In the genomic region with DNA sequence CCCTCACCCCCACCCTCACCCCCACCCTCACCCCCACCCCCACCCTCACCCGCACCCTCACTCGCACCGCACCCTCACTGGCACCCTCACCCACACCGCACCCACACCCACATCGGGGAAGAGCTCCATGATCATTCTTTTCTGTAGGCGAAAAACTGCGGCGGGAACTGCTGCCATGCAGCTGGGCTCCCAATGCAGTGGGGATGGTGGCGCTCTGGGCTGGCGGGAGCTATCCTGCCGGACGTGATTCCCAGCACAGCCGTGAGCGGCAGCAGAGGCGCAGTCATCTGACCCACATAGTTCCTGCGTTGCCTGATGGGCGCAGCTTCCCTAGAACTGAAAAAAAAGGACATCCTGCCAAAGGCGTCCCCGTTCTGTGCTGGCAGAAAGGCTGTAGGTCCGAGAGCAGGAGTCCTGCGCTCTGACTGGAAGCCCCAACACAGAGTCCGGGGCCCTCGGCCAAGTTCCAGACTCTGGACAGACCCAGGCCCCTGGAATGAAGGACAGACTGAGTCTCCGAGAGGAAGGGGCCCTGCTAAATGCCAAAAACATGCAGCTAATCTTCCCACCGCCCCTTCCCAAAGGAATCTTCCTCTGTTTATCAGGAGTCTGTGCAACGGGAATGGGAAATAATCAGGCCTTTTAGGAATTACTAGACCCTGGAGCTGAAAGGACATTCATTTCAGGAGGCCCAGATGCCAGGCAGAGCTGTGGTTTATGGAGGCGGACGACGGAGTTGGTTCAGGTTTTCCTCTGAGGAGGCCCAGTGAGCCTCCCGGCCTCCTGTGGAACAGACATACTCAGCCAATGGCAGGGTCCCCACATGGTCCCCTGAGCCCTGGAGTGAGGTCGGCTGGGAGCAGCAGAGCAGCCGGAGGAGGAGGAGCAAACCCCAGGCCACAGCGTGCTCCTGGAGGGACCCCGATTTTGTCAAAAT, we compare ENCODE assay signal across 1 cellular context.
TF ChIP-seq lines count a peak whose summit lies in the region.

No MANE protein-coding gene starts in this region.

TF ChIP-seq in HepG2, 621 proteins besides CTCF, POLR2A, EP300 and RAD21 (continued from another document and continues in another):
- TF ChIP-seq, protein P1, sequence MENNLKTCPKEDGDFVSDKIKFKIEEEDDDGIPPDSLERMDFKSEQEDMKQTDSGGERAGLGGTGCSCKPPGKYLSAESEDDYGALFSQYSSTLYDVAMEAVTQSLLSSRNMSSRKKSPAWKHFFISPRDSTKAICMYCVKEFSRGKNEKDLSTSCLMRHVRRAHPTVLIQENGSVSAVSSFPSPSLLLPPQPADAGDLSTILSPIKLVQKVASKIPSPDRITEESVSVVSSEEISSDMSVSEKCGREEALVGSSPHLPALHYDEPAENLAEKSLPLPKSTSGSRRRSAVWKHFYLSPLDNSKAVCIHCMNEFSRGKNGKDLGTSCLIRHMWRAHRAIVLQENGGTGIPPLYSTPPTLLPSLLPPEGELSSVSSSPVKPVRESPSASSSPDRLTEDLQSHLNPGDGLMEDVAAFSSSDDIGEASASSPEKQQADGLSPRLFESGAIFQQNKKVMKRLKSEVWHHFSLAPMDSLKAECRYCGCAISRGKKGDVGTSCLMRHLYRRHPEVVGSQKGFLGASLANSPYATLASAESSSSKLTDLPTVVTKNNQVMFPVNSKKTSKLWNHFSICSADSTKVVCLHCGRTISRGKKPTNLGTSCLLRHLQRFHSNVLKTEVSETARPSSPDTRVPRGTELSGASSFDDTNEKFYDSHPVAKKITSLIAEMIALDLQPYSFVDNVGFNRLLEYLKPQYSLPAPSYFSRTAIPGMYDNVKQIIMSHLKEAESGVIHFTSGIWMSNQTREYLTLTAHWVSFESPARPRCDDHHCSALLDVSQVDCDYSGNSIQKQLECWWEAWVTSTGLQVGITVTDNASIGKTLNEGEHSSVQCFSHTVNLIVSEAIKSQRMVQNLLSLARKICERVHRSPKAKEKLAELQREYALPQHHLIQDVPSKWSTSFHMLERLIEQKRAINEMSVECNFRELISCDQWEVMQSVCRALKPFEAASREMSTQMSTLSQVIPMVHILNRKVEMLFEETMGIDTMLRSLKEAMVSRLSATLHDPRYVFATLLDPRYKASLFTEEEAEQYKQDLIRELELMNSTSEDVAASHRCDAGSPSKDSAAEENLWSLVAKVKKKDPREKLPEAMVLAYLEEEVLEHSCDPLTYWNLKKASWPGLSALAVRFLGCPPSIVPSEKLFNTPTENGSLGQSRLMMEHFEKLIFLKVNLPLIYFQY (CRISPR knock-in tag; IDR thresholded peaks at IDR 0.05; ENCODE audit: borderline replicate concordance): 0 out of 2 replicates have a peak, but pooled peaks have one; percentile 41
- TF ChIP-seq ZNF543 (CRISPR knock-in tag; IDR thresholded peaks at IDR 0.05): peak; percentile 70; the same call in 1 of the 2 replicates
- TF ChIP-seq ZNF841 (CRISPR knock-in tag; IDR thresholded peaks at IDR 0.05; ENCODE audit: borderline replicate concordance): no peak
- no peak for TF ChIP-seq ZFP41 (CRISPR knock-in tag; IDR thresholded peaks at IDR 0.05; ENCODE audit: borderline replicate concordance)
- TF ChIP-seq ZIK1 (CRISPR knock-in tag; IDR thresholded peaks at IDR 0.05; ENCODE audit: borderline replicate concordance, low read depth): peak; percentile 48; the same call in 1 of the 2 replicates
- peak; percentile 40; the same call in 1 of the 2 replicates for TF ChIP-seq YEATS4 (CRISPR knock-in tag; IDR thresholded peaks at IDR 0.05; ENCODE audit: borderline replicate concordance)
- no peak for TF ChIP-seq ZFP36L2 (CRISPR knock-in tag; IDR thresholded peaks at IDR 0.05)
- TF ChIP-seq, protein P2, sequence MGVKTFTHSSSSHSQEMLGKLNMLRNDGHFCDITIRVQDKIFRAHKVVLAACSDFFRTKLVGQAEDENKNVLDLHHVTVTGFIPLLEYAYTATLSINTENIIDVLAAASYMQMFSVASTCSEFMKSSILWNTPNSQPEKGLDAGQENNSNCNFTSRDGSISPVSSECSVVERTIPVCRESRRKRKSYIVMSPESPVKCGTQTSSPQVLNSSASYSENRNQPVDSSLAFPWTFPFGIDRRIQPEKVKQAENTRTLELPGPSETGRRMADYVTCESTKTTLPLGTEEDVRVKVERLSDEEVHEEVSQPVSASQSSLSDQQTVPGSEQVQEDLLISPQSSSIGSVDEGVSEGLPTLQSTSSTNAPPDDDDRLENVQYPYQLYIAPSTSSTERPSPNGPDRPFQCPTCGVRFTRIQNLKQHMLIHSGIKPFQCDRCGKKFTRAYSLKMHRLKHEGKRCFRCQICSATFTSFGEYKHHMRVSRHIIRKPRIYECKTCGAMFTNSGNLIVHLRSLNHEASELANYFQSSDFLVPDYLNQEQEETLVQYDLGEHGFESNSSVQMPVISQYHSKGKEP (CRISPR knock-in tag; IDR thresholded peaks at IDR 0.05): peak; percentile 13; the same call in 1 of the 2 replicates
- peak; percentile 47; the same call in 1 of the 2 replicates for TF ChIP-seq ZNF792 (CRISPR knock-in tag; IDR thresholded peaks at IDR 0.05)
- TF ChIP-seq ZNF569 (CRISPR knock-in tag; IDR thresholded peaks at IDR 0.05; ENCODE audit: borderline replicate concordance): no peak
- TF ChIP-seq EZH2 (conservative IDR thresholded peaks at IDR 0.05; ENCODE audit: low read depth, low read length): no peak
- peak; percentile 83 for TF ChIP-seq SPEN (CRISPR knock-in tag; IDR thresholded peaks at IDR 0.05; ENCODE audit: low read depth)
- TF ChIP-seq KDM1A (CRISPR knock-in tag; IDR thresholded peaks at IDR 0.05): peak; percentile 8; the same call in 1 of the 2 replicates
- no peak for TF ChIP-seq ZBTB7A (CRISPR knock-in tag; IDR thresholded peaks at IDR 0.05)
- TF ChIP-seq, protein P3, sequence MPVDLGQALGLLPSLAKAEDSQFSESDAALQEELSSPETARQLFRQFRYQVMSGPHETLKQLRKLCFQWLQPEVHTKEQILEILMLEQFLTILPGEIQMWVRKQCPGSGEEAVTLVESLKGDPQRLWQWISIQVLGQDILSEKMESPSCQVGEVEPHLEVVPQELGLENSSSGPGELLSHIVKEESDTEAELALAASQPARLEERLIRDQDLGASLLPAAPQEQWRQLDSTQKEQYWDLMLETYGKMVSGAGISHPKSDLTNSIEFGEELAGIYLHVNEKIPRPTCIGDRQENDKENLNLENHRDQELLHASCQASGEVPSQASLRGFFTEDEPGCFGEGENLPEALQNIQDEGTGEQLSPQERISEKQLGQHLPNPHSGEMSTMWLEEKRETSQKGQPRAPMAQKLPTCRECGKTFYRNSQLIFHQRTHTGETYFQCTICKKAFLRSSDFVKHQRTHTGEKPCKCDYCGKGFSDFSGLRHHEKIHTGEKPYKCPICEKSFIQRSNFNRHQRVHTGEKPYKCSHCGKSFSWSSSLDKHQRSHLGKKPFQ (CRISPR knock-in tag; IDR thresholded peaks at IDR 0.05; ENCODE audit: insufficient replicate concordance): peak; percentile 47
- no peak for TF ChIP-seq SCMH1 (CRISPR knock-in tag; IDR thresholded peaks at IDR 0.05; ENCODE audit: borderline replicate concordance)
- TF ChIP-seq XRCC5 (optimal IDR thresholded peaks at IDR 0.05; ENCODE audit: low read length): peak; percentile 98
- no peak for TF ChIP-seq RAD51 (IDR thresholded peaks at IDR 0.05; ENCODE audit: borderline replicate concordance)
- TF ChIP-seq, protein P4, sequence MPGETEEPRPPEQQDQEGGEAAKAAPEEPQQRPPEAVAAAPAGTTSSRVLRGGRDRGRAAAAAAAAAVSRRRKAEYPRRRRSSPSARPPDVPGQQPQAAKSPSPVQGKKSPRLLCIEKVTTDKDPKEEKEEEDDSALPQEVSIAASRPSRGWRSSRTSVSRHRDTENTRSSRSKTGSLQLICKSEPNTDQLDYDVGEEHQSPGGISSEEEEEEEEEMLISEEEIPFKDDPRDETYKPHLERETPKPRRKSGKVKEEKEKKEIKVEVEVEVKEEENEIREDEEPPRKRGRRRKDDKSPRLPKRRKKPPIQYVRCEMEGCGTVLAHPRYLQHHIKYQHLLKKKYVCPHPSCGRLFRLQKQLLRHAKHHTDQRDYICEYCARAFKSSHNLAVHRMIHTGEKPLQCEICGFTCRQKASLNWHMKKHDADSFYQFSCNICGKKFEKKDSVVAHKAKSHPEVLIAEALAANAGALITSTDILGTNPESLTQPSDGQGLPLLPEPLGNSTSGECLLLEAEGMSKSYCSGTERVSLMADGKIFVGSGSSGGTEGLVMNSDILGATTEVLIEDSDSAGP (CRISPR knock-in tag; IDR thresholded peaks at IDR 0.05; ENCODE audit: borderline replicate concordance): peak; percentile 60; the same call in 1 of the 2 replicates
- TF ChIP-seq ZEB1 (IDR thresholded peaks at IDR 0.05; ENCODE audit: insufficient replicate concordance, low read depth): no peak
- TF ChIP-seq ATAD3A (CRISPR knock-in tag; IDR thresholded peaks at IDR 0.05): no peak
- no peak for TF ChIP-seq ZNF296 (CRISPR knock-in tag; conservative IDR thresholded peaks at IDR 0.05)
- TF ChIP-seq ZNF572 (CRISPR knock-in tag; IDR thresholded peaks at IDR 0.05): peak; percentile 83; the same call in 1 of the 2 replicates
- 0 out of 2 replicates have a peak, but pooled peaks have one; percentile 72 for TF ChIP-seq MTA1 (CRISPR knock-in tag; IDR thresholded peaks at IDR 0.05; ENCODE audit: borderline replicate concordance)
- TF ChIP-seq ATM (IDR thresholded peaks at IDR 0.05; ENCODE audit: borderline replicate concordance): no peak
- TF ChIP-seq ARID2 (CRISPR knock-in tag; IDR thresholded peaks at IDR 0.05; ENCODE audit: borderline replicate concordance): no peak
- TF ChIP-seq ZNF138 (CRISPR knock-in tag; IDR thresholded peaks at IDR 0.05; ENCODE audit: low read depth): no peak
- TF ChIP-seq ZNF703 (CRISPR knock-in tag; IDR thresholded peaks at IDR 0.05; ENCODE audit: borderline replicate concordance): no peak
- TF ChIP-seq, protein P5, sequence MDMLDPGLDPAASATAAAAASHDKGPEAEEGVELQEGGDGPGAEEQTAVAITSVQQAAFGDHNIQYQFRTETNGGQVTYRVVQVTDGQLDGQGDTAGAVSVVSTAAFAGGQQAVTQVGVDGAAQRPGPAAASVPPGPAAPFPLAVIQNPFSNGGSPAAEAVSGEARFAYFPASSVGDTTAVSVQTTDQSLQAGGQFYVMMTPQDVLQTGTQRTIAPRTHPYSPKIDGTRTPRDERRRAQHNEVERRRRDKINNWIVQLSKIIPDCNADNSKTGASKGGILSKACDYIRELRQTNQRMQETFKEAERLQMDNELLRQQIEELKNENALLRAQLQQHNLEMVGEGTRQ (IDR thresholded peaks at IDR 0.05; ENCODE audit: low read depth, low read length): peak; percentile 66
- TF ChIP-seq, protein P5 (CRISPR knock-in tag; IDR thresholded peaks at IDR 0.05; ENCODE audit: borderline replicate concordance): peak; percentile 65; the same call in 1 of the 2 replicates
- peak; percentile 62; the same call in 1 of the 2 replicates for TF ChIP-seq AHR (CRISPR knock-in tag; IDR thresholded peaks at IDR 0.05)
- TF ChIP-seq, protein P6, sequence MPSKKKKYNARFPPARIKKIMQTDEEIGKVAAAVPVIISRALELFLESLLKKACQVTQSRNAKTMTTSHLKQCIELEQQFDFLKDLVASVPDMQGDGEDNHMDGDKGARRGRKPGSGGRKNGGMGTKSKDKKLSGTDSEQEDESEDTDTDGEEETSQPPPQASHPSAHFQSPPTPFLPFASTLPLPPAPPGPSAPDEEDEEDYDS (CRISPR knock-in tag; IDR thresholded peaks at IDR 0.05): peak; percentile 79
- TF ChIP-seq HOXA3 (CRISPR knock-in tag; IDR thresholded peaks at IDR 0.05): peak; percentile 92
- TF ChIP-seq, protein P7, sequence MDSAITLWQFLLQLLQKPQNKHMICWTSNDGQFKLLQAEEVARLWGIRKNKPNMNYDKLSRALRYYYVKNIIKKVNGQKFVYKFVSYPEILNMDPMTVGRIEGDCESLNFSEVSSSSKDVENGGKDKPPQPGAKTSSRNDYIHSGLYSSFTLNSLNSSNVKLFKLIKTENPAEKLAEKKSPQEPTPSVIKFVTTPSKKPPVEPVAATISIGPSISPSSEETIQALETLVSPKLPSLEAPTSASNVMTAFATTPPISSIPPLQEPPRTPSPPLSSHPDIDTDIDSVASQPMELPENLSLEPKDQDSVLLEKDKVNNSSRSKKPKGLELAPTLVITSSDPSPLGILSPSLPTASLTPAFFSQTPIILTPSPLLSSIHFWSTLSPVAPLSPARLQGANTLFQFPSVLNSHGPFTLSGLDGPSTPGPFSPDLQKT (CRISPR knock-in tag; IDR thresholded peaks at IDR 0.05; ENCODE audit: borderline replicate concordance): no peak
- no peak; the same call in 1 of the 2 replicates for TF ChIP-seq ETV6 (CRISPR knock-in tag; conservative IDR thresholded peaks at IDR 0.05)
- no peak for TF ChIP-seq HMGA1 (CRISPR knock-in tag; conservative IDR thresholded peaks at IDR 0.05)
- TF ChIP-seq, protein P8, sequence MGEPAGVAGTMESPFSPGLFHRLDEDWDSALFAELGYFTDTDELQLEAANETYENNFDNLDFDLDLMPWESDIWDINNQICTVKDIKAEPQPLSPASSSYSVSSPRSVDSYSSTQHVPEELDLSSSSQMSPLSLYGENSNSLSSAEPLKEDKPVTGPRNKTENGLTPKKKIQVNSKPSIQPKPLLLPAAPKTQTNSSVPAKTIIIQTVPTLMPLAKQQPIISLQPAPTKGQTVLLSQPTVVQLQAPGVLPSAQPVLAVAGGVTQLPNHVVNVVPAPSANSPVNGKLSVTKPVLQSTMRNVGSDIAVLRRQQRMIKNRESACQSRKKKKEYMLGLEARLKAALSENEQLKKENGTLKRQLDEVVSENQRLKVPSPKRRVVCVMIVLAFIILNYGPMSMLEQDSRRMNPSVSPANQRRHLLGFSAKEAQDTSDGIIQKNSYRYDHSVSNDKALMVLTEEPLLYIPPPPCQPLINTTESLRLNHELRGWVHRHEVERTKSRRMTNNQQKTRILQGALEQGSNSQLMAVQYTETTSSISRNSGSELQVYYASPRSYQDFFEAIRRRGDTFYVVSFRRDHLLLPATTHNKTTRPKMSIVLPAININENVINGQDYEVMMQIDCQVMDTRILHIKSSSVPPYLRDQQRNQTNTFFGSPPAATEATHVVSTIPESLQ (CRISPR knock-in tag; conservative IDR thresholded peaks at IDR 0.05): no peak
- TF ChIP-seq, protein P9, sequence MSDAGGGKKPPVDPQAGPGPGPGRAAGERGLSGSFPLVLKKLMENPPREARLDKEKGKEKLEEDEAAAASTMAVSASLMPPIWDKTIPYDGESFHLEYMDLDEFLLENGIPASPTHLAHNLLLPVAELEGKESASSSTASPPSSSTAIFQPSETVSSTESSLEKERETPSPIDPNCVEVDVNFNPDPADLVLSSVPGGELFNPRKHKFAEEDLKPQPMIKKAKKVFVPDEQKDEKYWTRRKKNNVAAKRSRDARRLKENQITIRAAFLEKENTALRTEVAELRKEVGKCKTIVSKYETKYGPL (CRISPR knock-in tag; IDR thresholded peaks at IDR 0.05): no peak
- no peak for TF ChIP-seq CEBPB (IDR thresholded peaks at IDR 0.05; ENCODE audit: borderline replicate concordance, low read depth, low read length)
- no peak; the same call in 1 of the 2 replicates for TF ChIP-seq ZNF510 (CRISPR knock-in tag; IDR thresholded peaks at IDR 0.05; ENCODE audit: low read depth)
- no peak for TF ChIP-seq ZNF777 (CRISPR knock-in tag; IDR thresholded peaks at IDR 0.05)
- TF ChIP-seq ZNF891 (CRISPR knock-in tag; IDR thresholded peaks at IDR 0.05): 0 out of 2 replicates have a peak, but pooled peaks have one; percentile 64
- TF ChIP-seq ZSCAN30 (CRISPR knock-in tag; IDR thresholded peaks at IDR 0.05): no peak
- TF ChIP-seq SKI (IDR thresholded peaks at IDR 0.05; ENCODE audit: partially characterized antibody): peak; percentile 73
- TF ChIP-seq MEF2D (CRISPR knock-in tag; IDR thresholded peaks at IDR 0.05): 0 out of 2 replicates have a peak, but pooled peaks have one; percentile 26
- no peak for TF ChIP-seq SAFB2 (CRISPR knock-in tag; IDR thresholded peaks at IDR 0.05; ENCODE audit: borderline replicate concordance, low read depth)
